Comparison of ENCODE assay signal across 1 cellular context in the genomic region with DNA sequence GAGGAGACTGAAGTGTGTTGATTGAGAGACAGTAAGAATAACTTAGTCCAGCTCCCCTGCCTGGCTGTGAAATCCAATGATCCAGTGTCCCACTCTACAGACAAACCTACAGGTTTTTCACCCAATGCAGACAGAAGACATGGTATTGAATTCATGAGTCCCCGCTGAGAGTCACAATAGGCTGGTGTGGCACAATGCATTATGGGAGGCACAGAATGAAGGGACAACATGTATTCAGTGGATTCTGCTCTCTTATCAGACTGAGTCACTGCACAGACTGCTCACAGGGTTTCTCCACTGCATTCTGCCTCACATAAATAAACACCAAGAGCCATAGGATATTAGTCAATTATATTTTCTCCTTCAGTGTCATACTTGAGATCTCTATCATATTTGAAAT.
TF ChIP-seq lines count a peak whose summit lies in the region.

No MANE protein-coding gene starts in this region.

TF ChIP-seq in HEK293, 187 proteins besides CTCF, POLR2A, EP300 and RAD21 (continued from another document):
- TF ChIP-seq, protein P1, sequence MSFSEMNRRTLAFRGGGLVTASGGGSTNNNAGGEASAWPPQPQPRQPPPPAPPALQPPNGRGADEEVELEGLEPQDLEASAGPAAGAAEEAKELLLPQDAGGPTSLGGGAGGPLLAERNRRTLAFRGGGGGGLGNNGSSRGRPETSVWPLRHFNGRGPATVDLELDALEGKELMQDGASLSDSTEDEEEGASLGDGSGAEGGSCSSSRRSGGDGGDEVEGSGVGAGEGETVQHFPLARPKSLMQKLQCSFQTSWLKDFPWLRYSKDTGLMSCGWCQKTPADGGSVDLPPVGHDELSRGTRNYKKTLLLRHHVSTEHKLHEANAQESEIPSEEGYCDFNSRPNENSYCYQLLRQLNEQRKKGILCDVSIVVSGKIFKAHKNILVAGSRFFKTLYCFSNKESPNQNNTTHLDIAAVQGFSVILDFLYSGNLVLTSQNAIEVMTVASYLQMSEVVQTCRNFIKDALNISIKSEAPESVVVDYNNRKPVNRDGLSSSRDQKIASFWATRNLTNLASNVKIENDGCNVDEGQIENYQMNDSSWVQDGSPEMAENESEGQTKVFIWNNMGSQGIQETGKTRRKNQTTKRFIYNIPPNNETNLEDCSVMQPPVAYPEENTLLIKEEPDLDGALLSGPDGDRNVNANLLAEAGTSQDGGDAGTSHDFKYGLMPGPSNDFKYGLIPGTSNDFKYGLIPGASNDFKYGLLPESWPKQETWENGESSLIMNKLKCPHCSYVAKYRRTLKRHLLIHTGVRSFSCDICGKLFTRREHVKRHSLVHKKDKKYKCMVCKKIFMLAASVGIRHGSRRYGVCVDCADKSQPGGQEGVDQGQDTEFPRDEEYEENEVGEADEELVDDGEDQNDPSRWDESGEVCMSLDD (tag by site-specific recombination; IDR thresholded peaks at IDR 0.05): no peak
- TF ChIP-seq SETDB1 (IDR thresholded peaks at IDR 0.05; ENCODE audit: insufficient read length, low read length) (peak; percentile 26), EGR2 (tag by site-specific recombination; IDR thresholded peaks at IDR 0.05; ENCODE audit: low read depth) (no peak), ZNF223 (tag by site-specific recombination; IDR thresholded peaks at IDR 0.05) (no peak), AEBP2 (tag by site-specific recombination; IDR thresholded peaks at IDR 0.05; ENCODE audit: borderline replicate concordance) (no peak)
